In the genomic region with DNA sequence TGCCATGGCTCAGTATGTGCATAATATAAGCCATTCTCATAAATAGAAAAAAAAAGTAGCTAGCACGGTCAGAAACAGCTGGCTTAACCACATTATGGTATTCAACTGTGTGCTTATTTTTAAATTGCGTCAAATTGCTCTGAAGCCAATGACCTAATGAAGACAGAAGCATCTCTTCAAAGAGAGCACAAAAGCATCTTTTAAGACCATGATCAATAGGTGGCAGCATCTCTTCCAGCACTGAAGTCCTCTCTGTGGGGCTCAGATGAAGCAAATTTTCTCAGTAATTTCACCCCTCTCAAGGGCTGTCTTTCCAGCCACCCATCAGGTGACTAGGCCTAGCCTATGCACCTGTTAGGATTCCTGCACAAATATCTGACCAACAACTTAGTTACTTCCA, we compare ENCODE assay signal across 9 cellular contexts.
DNase-seq lines count a peak whose midpoint lies in the region; ATAC-seq and TF ChIP-seq lines count a peak whose summit lies in the region.
"Had no signal": no experiment of that assay in that cellular context is flagged by ENCODE, and none has a peak within 500 bp of the region (broad histone marks: within the 10 kb centered on the region; RNA-seq: fewer than 3 reads in every experiment).

No MANE protein-coding gene starts in this region.

- TF ChIP-seq CTCF in VCaP (conservative IDR thresholded peaks at IDR 0.05) = peak; percentile 65

- in situ Hi-C loops in ACHN (cut with HindIII; ENCODE audit: low pct_ligation_motif_present, low pct_unique_long_range_greater_than_20kb, low sequenced_read_pairs) (no loop called here), GM23248 (cut with MboI) (no loop called here)

- DNase-seq in ACHN (peak; percentile 59), GM23248 (peak; percentile 52), iPS-NIHi7 (ENCODE audit: extremely low spot score) (peak; percentile 60), erythroblast (lab: John Stamatoyannopoulos, UW) (no peak), DMS79 (lab: John Stamatoyannopoulos, UW) (no peak)
- DNase-seq in activated CD8-positive, alpha-beta memory T cell treated with anti-CD3 and anti-CD28 coated beads, Interleukin-2, amount 10 ng/mL, durations not matched to agents 7 days and 5 days = no peak
- DNase-seq: stimulated activated CD8-positive, alpha-beta memory T cell treated with anti-CD3 and anti-CD28 coated beads, Interleukin-4, amount 100 ng/mL, for 48 hours had no signal

- H3K4me1 ChIP-seq in GM23248 (ENCODE audit: insufficient read depth) = no peaks in the 10 kb centered on the region

- H3K79me2 ChIP-seq in GM23248 (ENCODE audit: insufficient read depth) = peaks cover 34% of the 10 kb centered on the region

- no peak overlapping the region for H3K27ac Mint-ChIP-seq in activated CD8-positive, alpha-beta memory T cell treated with anti-CD3 and anti-CD28 coated beads, Interleukin-2, amount 10 ng/mL, durations not matched to agents 7 days and 5 days

- H3K4me3 Mint-ChIP-seq in activated CD8-positive, alpha-beta memory T cell treated with anti-CD3 and anti-CD28 coated beads, Interleukin-2, amount 10 ng/mL, durations not matched to agents 7 days and 5 days = no peak overlapping the region

- WGBS in GM23248 (ENCODE audit: low coverage in 1 of 2, low lambda C conversion rate in 2 of 2, missing lambda C conversion rate in 2 of 2), 2 experiments = 73% methylated on average over 2 of the region's 2 CpGs

- TF ChIP-seq POLR2A in erythroblast (IDR thresholded peaks at IDR 0.05; ENCODE audit: low read length) = no peak

- H3K36me3 Mint-ChIP-seq in activated CD8-positive, alpha-beta memory T cell treated with anti-CD3 and anti-CD28 coated beads, Interleukin-2, amount 10 ng/mL, durations not matched to agents 7 days and 5 days = no peaks in the 10 kb centered on the region

- CTCF ChIA-PET in activated CD8-positive, alpha-beta memory T cell treated with anti-CD3 and anti-CD28 coated beads, Interleukin-2, amount 10 ng/mL, durations not matched to agents 7 days and 5 days (lab: Charles Lee) = no interaction called here

- no peaks in the 10 kb centered on the region for H3K9me2 ChIP-seq in GM23248 (ENCODE audit: insufficient read depth)

- H3K36me3 ChIP-seq in GM23248 (ENCODE audit: low read depth) = no peaks in the 10 kb centered on the region

- no peak overlapping the region for H3K4me3 ChIP-seq in GM23248

- no peak overlapping the region for H2AFZ ChIP-seq in GM23248

- peaks cover 2% of the 10 kb centered on the region for H3K9me3 Mint-ChIP-seq in activated CD8-positive, alpha-beta memory T cell treated with anti-CD3 and anti-CD28 coated beads, Interleukin-2, amount 10 ng/mL, durations not matched to agents 7 days and 5 days (ENCODE audit: low read depth)

- no peak overlapping the region for H3K4me2 ChIP-seq in GM23248 (ENCODE audit: unreplicated experiment)

- H3K4me1 Mint-ChIP-seq in activated CD8-positive, alpha-beta memory T cell treated with anti-CD3 and anti-CD28 coated beads, Interleukin-2, amount 10 ng/mL, durations not matched to agents 7 days and 5 days = no peaks in the 10 kb centered on the region

- no peak for ATAC-seq in HG03442 (IDR thresholded peaks at IDR 0.05; ENCODE audit: unreplicated experiment)
- no peak for ATAC-seq in activated CD8-positive, alpha-beta memory T cell treated with anti-CD3 and anti-CD28 coated beads, Interleukin-2, amount 10 ng/mL, durations not matched to agents 7 days and 5 days

- no peaks in the 10 kb centered on the region for H3K9me3 ChIP-seq in GM23248 (ENCODE audit: low read depth)

- H3K27me3 ChIP-seq in GM23248 (replicated peaks; ENCODE audit: insufficient read depth) = no peaks in the 10 kb centered on the region

- no peaks in the 10 kb centered on the region for H3K27me3 Mint-ChIP-seq in activated CD8-positive, alpha-beta memory T cell treated with anti-CD3 and anti-CD28 coated beads, Interleukin-2, amount 10 ng/mL, durations not matched to agents 7 days and 5 days

- H3F3A ChIP-seq in GM23248 (ENCODE audit: insufficient read depth) = no peaks in the 10 kb centered on the region

- no peak overlapping the region for H3K9ac ChIP-seq in GM23248

- H4K20me1 ChIP-seq in GM23248 (ENCODE audit: insufficient read depth) = no peaks in the 10 kb centered on the region

- H3K27ac ChIP-seq in GM23248 = no peak overlapping the region
- H3K27ac ChIP-seq in VCaP = no peak overlapping the region

Comparison
In these comparisons a context has a peak if more than half of its experiments do, and no peak if none do; other contexts are left out.
1. DNase-seq: peak in ACHN (single experiment), GM23248 (single experiment) and iPS-NIHi7 (single experiment); none in erythroblast (0 of 2), DMS79 (single experiment) and activated CD8-positive, alpha-beta memory T cell treated with anti-CD3 and anti-CD28 coated beads, Interleukin-2, amount 10 ng/mL, durations not matched to agents 7 days and 5 days (single experiment).